ENCODE assay signal across 10 cellular contexts in the genomic region with DNA sequence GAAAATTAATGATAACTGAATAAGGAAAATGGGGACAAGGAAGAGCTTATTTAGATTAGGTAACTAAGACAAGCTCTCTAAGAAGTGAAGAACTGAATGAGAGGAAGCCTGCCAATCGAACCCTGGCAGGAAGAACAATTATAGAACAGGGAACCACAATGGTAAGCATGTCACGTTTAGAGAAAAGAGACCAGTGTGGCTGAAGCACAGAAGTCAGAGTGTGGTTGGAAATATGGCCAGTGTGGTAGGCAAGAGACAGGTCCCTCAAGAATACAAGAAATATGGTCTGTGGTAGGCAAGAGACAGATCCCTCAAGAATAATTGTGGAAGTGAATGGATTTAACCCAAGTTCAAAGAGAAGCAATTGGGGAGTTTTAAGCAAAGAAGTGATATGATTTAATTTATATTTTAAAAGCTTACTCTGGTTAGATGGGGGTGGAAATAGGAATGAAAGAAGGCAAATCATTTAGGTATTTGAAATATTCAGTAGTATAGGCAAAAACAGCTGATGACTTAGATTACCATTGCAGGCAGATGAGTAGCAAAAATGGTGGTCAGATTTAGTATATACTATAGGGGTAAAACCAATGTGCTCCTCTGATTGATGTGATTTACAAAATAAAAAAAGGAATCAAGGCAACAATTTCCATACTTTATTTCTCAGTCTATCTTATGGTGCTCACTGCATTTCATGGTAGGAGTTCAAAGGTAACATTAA.
DNase-seq lines count a peak whose midpoint lies in the region; ATAC-seq and FAIRE-seq lines count a peak whose summit lies in the region.
"Had no signal": no experiment of that assay in that cellular context is flagged by ENCODE, and none has a peak within 500 bp of the region (broad histone marks: within the 10 kb centered on the region; RNA-seq: fewer than 3 reads in every experiment).

No MANE protein-coding gene starts in this region.

- ATAC-seq in GM18517 (IDR thresholded peaks at IDR 0.05; ENCODE audit: unreplicated experiment) (peak; percentile 90), GM21447 (IDR thresholded peaks at IDR 0.05; ENCODE audit: unreplicated experiment) (peak; percentile 88), HG03354 (IDR thresholded peaks at IDR 0.05; ENCODE audit: poor library complexity, severe bottlenecking, unreplicated experiment) (peak; percentile 86)

- DNase-seq in NCI-H82 treated with DMSO at 0.1 percent for 48 hours (lab: John Stamatoyannopoulos, UW; ENCODE audit: unreplicated experiment) (no peak), NCI-H2227 treated with DMSO at 0.1 percent for 48 hours (lab: John Stamatoyannopoulos, UW) (no peak), DMS53 treated with DMSO at 0.1 percent for 48 hours (lab: John Stamatoyannopoulos, UW; ENCODE audit: unreplicated experiment) (no peak)
- no peak for DNase-seq in stimulated activated CD4-positive, alpha-beta T cell treated with anti-CD3 and anti-CD28 coated beads, Interleukin-4, amount 100 ng/mL, for 1 hour
- DNase-seq: mesendoderm, NCI-H510A treated with DMSO at 0.1 percent for 48 hours had no signal

- peak; percentile 9 for FAIRE-seq in islet of Langerhans (lab: Jason Lieb, UNC)
